ENCODE assay signal across 8 cellular contexts in the genomic region with DNA sequence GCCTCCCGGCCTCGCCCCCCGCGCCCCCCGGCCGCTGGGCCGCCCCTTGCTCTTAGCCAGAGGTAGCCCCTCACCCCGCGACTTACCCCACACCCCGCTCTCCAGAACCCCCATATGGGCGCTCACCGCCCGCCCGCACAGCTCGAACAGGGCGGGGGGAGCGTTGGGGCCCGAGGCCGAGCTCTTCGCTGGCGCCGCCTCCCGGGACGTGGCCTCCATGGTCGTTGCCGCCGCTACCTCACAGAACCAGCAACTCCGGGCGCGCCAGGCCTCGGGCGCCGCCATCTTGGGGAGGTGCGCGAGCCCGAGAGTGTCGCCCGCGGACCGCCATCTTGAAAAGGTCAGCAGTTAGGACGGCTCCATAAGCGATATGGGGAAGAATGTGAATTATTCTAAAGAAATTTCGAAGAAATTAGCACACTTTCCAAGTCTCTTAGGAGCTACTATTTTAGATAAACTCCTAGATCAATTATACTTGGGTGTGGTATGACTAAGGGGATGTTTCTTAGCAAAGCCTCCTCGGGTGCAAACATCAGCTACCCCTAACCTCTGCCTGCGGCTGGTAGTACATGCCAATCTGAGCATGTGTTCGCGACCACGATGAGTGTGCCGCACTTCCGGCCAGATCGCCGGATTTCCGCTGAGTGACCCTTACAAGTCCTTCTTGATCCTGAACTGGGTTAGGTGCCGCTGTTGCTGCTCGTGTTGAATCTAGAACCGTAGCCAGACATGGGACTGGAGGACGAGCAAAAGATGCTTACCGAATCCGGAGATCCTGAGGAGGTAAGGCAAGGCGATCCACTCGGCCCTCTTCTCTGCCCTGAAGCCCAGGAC. TPM values are rescaled to one million over a fixed set of nuclear protein-coding genes. Genes with fewer than 3 reads are reported as not detected.
DNase-seq lines count a peak whose midpoint lies in the region; ATAC-seq and TF ChIP-seq lines count a peak whose summit lies in the region.

A gene with protein sequence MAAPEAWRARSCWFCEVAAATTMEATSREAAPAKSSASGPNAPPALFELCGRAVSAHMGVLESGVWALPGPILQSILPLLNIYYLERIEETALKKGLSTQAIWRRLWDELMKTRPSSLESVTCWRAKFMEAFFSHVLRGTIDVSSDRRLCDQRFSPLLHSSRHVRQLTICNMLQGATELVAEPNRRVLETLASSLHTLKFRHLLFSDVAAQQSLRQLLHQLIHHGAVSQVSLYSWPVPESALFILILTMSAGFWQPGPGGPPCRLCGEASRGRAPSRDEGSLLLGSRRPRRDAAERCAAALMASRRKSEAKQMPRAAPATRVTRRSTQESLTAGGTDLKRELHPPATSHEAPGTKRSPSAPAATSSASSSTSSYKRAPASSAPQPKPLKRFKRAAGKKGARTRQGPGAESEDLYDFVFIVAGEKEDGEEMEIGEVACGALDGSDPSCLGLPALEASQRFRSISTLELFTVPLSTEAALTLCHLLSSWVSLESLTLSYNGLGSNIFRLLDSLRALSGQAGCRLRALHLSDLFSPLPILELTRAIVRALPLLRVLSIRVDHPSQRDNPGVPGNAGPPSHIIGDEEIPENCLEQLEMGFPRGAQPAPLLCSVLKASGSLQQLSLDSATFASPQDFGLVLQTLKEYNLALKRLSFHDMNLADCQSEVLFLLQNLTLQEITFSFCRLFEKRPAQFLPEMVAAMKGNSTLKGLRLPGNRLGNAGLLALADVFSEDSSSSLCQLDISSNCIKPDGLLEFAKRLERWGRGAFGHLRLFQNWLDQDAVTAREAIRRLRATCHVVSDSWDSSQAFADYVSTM (minus strand): TSS at position 579 of the 834 bp plus-strand sequence. CDS start 294 bp downstream, at position 285.
A gene (plus strand): TSS at position 661 of the 834 bp plus-strand sequence. CDS start 69 bp downstream, at position 730.

- peak within 1 kb of the TSS; percentile 95 to 98 for H3K27ac Mint-ChIP-seq in natural killer cell treated with Interleukin-12 subunit alpha and Interleukin-12 subunit beta and Interleukin-15 and Interleukin-18, amount 100 ng/mL, for 72 hours

- H3K36me3 ChIP-seq in ES-I3 (ENCODE audit: insufficient read depth, low read length) = no peaks in the 10 kb centered on the region
- no peaks in the 10 kb centered on the region; the same call in 1 of the 2 replicates for H3K36me3 ChIP-seq in H7 (replicated peaks; ENCODE audit: control insufficient read depth, insufficient read depth, low read length)

- no peaks in the 10 kb centered on the region for H3K9me3 ChIP-seq in ES-I3 (ENCODE audit: control insufficient read depth, insufficient read depth, low read length)

- ATAC-seq in natural killer cell treated with Interleukin-12 subunit alpha and Interleukin-12 subunit beta and Interleukin-15 and Interleukin-18, amount 100 ng/mL, for 72 hours = peak; percentile 89 to 94
- peak; percentile 84 for ATAC-seq in stimulated activated naive CD8-positive, alpha-beta T cell treated with anti-CD3 and anti-CD28 coated beads, Interleukin-15, Interleukin-2, amounts not matched to agents 100 U/mL and 50 U/mL, for 24 hours

- peaks cover 31% of the 10 kb centered on the region for H3K4me1 ChIP-seq in ES-I3 (ENCODE audit: insufficient read depth, low read length)

- peaks cover 37 to 39% of the 10 kb centered on the region in 2 donors for H3K4me1 Mint-ChIP-seq in natural killer cell treated with Interleukin-12 subunit alpha and Interleukin-12 subunit beta and Interleukin-15 and Interleukin-18, amount 100 ng/mL, for 72 hours (ENCODE audit: low read depth in 2 of 2)

- H3K27me3 ChIP-seq in H7 (ENCODE audit: control insufficient read depth, insufficient read depth, low read length) = no peaks in the 10 kb centered on the region

- DNase-seq in H7 = peak; percentile 94
- DNase-seq in M059J (ENCODE audit: low read depth) = peak; percentile 97
- peak; percentile 92 to 95 for DNase-seq in SHP77 (lab: John Stamatoyannopoulos, UW)
- DNase-seq in activated effector memory CD4-positive, alpha-beta T cell treated with Interleukin-2 at 50 U/mL for 16 hours = peak; percentile 92
- DNase-seq in fibroblast of pulmonary artery (ENCODE audit: low read depth) = peak; percentile 98
- DNase-seq in natural killer cell treated with Interleukin-12 subunit alpha and Interleukin-12 subunit beta and Interleukin-15 and Interleukin-18, amount 100 ng/mL, for 72 hours (ENCODE audit: low spot score) = peak; percentile 96
- peak; percentile 92 for DNase-seq in stimulated activated naive CD8-positive, alpha-beta T cell treated with anti-CD3 and anti-CD28 coated beads, Interleukin-15, Interleukin-2, amounts not matched to agents 100 U/mL and 50 U/mL, for 24 hours

- H3K9ac ChIP-seq in ES-I3 (ENCODE audit: low read depth, low read length) = peak within 1 kb of the TSS; percentile 90

- no peaks in the 10 kb centered on the region for H3K27me3 Mint-ChIP-seq in natural killer cell treated with Interleukin-12 subunit alpha and Interleukin-12 subunit beta and Interleukin-15 and Interleukin-18, amount 100 ng/mL, for 72 hours

- H3K9me3 Mint-ChIP-seq in natural killer cell treated with Interleukin-12 subunit alpha and Interleukin-12 subunit beta and Interleukin-15 and Interleukin-18, amount 100 ng/mL, for 72 hours = no peaks in the 10 kb centered on the region

- H3K36me3 Mint-ChIP-seq in natural killer cell treated with Interleukin-12 subunit alpha and Interleukin-12 subunit beta and Interleukin-15 and Interleukin-18, amount 100 ng/mL, for 72 hours = peaks cover 6% of the 10 kb centered on the region

- H3K4me3 Mint-ChIP-seq in natural killer cell treated with Interleukin-12 subunit alpha and Interleukin-12 subunit beta and Interleukin-15 and Interleukin-18, amount 100 ng/mL, for 72 hours = peak within 1 kb of the TSS; percentile 99

- no peak for TF ChIP-seq CTCF in fibroblast of pulmonary artery (IDR thresholded peaks at IDR 0.05; ENCODE audit: low read length, missing control alignments)

- H3K4me3 ChIP-seq in H7 (ENCODE audit: insufficient read depth, low read depth, low read length) = peak within 1 kb of the TSS; percentile 98
- peak within 1 kb of the TSS; percentile 97 for H3K4me3 ChIP-seq in fibroblast of pulmonary artery (replicated peaks; ENCODE audit: low read depth, low read length)

RNA-seq across cellular contexts. Expression of the first gene that starts in this region (rescaled TPM):
- total RNA-seq in H7 (2014; rRNA removed; shearing (Covaris generic)) = 123 and 133 TPM in 2 replicates
- 61.9 and 74.4 TPM in 2 replicates for total RNA-seq in M059J (2014; rRNA removed; shearing (Covaris generic))
- 10 to 100 TPM; 43.2 to 45.5 TPM for total RNA-seq in natural killer cell treated with Interleukin-12 subunit alpha and Interleukin-12 subunit beta and Interleukin-15 and Interleukin-18, amount 100 ng/mL, for 72 hours

RNA-seq across cellular contexts. Expression of the second gene that starts in this region (rescaled TPM):
- total RNA-seq in H7 (2014; rRNA removed; shearing (Covaris generic)) = 909 and 1,018 TPM in 2 replicates
- 459 and 652 TPM in 2 replicates for total RNA-seq in M059J (2014; rRNA removed; shearing (Covaris generic))
- 100 to 1,000 TPM; 236 to 253 TPM for total RNA-seq in natural killer cell treated with Interleukin-12 subunit alpha and Interleukin-12 subunit beta and Interleukin-15 and Interleukin-18, amount 100 ng/mL, for 72 hours

Comparison
In these comparisons a context has a peak if more than half of its experiments do, and no peak if none do; other contexts are left out.
1. Peak in every context shown above with its lines: DNase-seq, ATAC-seq and H3K4me3 ChIP-seq.